ENCODE assay signal across 1 cellular context in genomic region chr14:73762375-73762822, GRCh38.
TF ChIP-seq lines count a peak whose summit lies in the region.

No MANE protein-coding gene starts in this region.

TF ChIP-seq in GM23338, 12 proteins besides CTCF, POLR2A, EP300 and RAD21 (continued from another document):
- TF ChIP-seq ETS1 (IDR thresholded peaks at IDR 0.05), result no peak
- no peak for TF ChIP-seq POLR2AphosphoS5 (IDR thresholded peaks at IDR 0.05; ENCODE audit: low read depth)
- no peak for TF ChIP-seq ZNF114 (CRISPR knock-in tag; IDR thresholded peaks at IDR 0.05)
- no peak for TF ChIP-seq NANOG (IDR thresholded peaks at IDR 0.05; ENCODE audit: borderline replicate concordance)
- TF ChIP-seq, protein P1, sequence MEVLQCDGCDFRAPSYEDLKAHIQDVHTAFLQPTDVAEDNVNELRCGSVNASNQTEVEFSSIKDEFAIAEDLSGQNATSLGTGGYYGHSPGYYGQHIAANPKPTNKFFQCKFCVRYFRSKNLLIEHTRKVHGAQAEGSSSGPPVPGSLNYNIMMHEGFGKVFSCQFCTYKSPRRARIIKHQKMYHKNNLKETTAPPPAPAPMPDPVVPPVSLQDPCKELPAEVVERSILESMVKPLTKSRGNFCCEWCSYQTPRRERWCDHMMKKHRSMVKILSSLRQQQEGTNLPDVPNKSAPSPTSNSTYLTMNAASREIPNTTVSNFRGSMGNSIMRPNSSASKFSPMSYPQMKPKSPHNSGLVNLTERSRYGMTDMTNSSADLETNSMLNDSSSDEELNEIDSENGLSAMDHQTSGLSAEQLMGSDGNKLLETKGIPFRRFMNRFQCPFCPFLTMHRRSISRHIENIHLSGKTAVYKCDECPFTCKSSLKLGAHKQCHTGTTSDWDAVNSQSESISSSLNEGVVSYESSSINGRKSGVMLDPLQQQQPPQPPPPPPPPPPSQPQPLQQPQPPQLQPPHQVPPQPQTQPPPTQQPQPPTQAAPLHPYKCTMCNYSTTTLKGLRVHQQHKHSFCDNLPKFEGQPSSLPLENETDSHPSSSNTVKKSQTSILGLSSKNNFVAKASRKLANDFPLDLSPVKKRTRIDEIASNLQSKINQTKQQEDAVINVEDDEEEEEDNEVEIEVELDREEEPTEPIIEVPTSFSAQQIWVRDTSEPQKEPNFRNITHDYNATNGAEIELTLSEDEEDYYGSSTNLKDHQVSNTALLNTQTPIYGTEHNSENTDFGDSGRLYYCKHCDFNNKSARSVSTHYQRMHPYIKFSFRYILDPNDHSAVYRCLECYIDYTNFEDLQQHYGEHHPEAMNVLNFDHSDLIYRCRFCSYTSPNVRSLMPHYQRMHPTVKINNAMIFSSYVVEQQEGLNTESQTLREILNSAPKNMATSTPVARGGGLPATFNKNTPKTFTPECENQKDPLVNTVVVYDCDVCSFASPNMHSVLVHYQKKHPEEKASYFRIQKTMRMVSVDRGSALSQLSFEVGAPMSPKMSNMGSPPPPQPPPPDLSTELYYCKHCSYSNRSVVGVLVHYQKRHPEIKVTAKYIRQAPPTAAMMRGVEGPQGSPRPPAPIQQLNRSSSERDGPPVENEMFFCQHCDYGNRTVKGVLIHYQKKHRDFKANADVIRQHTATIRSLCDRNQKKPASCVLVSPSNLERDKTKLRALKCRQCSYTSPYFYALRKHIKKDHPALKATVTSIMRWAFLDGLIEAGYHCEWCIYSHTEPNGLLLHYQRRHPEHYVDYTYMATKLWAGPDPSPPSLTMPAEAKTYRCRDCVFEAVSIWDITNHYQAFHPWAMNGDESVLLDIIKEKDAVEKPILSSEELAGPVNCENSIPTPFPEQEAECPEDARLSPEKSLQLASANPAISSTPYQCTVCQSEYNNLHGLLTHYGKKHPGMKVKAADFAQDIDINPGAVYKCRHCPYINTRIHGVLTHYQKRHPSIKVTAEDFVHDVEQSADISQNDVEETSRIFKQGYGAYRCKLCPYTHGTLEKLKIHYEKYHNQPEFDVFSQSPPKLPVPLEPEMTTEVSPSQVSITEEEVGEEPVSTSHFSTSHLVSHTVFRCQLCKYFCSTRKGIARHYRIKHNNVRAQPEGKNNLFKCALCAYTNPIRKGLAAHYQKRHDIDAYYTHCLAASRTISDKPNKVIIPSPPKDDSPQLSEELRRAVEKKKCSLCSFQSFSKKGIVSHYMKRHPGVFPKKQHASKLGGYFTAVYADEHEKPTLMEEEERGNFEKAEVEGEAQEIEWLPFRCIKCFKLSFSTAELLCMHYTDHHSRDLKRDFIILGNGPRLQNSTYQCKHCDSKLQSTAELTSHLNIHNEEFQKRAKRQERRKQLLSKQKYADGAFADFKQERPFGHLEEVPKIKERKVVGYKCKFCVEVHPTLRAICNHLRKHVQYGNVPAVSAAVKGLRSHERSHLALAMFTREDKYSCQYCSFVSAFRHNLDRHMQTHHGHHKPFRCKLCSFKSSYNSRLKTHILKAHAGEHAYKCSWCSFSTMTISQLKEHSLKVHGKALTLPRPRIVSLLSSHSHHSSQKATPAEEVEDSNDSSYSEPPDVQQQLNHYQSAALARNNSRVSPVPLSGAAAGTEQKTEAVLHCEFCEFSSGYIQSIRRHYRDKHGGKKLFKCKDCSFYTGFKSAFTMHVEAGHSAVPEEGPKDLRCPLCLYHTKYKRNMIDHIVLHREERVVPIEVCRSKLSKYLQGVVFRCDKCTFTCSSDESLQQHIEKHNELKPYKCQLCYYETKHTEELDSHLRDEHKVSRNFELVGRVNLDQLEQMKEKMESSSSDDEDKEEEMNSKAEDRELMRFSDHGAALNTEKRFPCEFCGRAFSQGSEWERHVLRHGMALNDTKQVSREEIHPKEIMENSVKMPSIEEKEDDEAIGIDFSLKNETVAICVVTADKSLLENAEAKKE (CRISPR knock-in tag; IDR thresholded peaks at IDR 0.05), result no peak
- TF ChIP-seq EZH2 (IDR thresholded peaks at IDR 0.05; ENCODE audit: low read depth, unreplicated experiment), result no peak
TF ChIP-seq in GM23338: peak in this region for 0.
